Comparison of ENCODE assay signal across 5 cellular contexts in genomic region chr5:511476-511875, GRCh38.
"Had no signal": no experiment of that assay in that cellular context is flagged by ENCODE, and none has a peak within 500 bp of the region (broad histone marks: within the 10 kb centered on the region; RNA-seq: fewer than 3 reads in every experiment).

No MANE protein-coding gene starts in this region.

- DNase-seq: IMR-90, KBM-7 had no signal

- ATAC-seq: HepG2, K562 had no signal

- H3K4me3 ChIP-seq: K562 had no signal

- H3K27ac ChIP-seq: HL-60 had no signal

- FAIRE-seq: HepG2, K562 had no signal
